ENCODE assay signal across 17 cellular contexts in the genomic region with DNA sequence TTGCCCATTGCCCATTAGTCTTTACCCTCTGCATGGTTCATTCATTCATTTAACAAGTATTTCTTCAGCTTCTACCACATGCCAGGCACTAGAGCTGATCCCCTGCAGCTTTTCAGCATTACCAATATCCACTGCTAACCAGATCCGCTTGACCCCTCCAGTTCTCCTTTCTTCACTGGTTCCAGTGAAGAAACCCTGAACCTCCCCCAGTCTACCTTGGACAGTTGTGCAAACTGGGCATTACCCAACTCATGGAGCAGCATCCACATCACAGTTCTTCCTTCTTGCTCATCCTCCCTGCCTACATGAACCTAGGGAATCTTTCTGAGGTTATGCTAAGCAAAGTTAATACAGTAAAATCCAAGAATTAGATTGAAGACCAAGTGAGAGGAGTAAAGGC.
"Had no signal": no experiment of that assay in that cellular context is flagged by ENCODE, and none has a peak within 500 bp of the region (broad histone marks: within the 10 kb centered on the region; RNA-seq: fewer than 3 reads in every experiment).

No MANE protein-coding gene starts in this region.

- H3K27ac Mint-ChIP-seq: activated naive CD4-positive, alpha-beta T cell treated with anti-CD3 and anti-CD28 coated beads, Interleukin-2, amount 10 ng/mL, durations not matched to agents 7 days and 5 days; stimulated activated naive B cell treated with anti-CD40 and anti-IgM and Interleukin-4, amounts not matched to agents 10 μg/mL and 1 μg/mL and 100 μg/mL, for 72 hours; T-helper 2 cell treated with Interferon-gamma antibody and Interleukin-4, amounts not matched to agents 5 μg/mL and 100 μg/mL, for 36 hours had no signal

- H3K9me3 Mint-ChIP-seq: central memory CD8-positive, alpha-beta T cell; stimulated activated naive B cell treated with anti-CD40 and anti-IgM and Interleukin-4, amounts not matched to agents 10 μg/mL and 1 μg/mL and 100 μg/mL, for 72 hours; T-helper 2 cell treated with Interferon-gamma antibody and Interleukin-4, amounts not matched to agents 5 μg/mL and 100 μg/mL, for 36 hours had no signal

- ATAC-seq: foreskin keratinocyte; stimulated activated naive B cell treated with anti-CD40 and anti-IgM and Interleukin-4, amounts not matched to agents 10 μg/mL and 1 μg/mL and 100 μg/mL, for 72 hours had no signal

- H3K27ac ChIP-seq: foreskin keratinocyte, parathyroid adenoma had no signal

- H3K36me3 Mint-ChIP-seq: activated naive CD4-positive, alpha-beta T cell treated with anti-CD3 and anti-CD28 coated beads, Interleukin-2, amount 10 ng/mL, durations not matched to agents 7 days and 5 days; brain; stimulated activated naive B cell treated with anti-CD40 and anti-IgM and Interleukin-4, amounts not matched to agents 10 μg/mL and 1 μg/mL and 100 μg/mL, for 72 hours had no signal

- H3K4me3 ChIP-seq: lung, tibial nerve had no signal

- DNase-seq: activated CD4-positive, alpha-beta T cell treated with anti-CD3 and anti-CD28 coated beads, Interleukin-2, amount 50 U/mL, for 4 hours; activated CD4-positive, CD25-positive, alpha-beta regulatory T cell treated with anti-CD3 and anti-CD28 coated beads, Interleukin-2, amount 50 U/mL, for 72 hours; activated naive CD4-positive, alpha-beta T cell treated with anti-CD3 and anti-CD28 coated beads, Interleukin-2, amount 10 ng/mL, durations not matched to agents 7 days and 5 days; activated T-cell treated with anti-CD3 and anti-CD28 coated beads for 4 hours; amygdala; cortex of kidney; effector CD8-positive, alpha-beta T cell; foreskin keratinocyte; midbrain; stimulated activated CD4-positive, alpha-beta T cell treated with anti-CD3 and anti-CD28 coated beads, Interleukin-4, amount 100 ng/mL, for 1 hour; stimulated activated naive B cell treated with anti-CD40 and anti-IgM and Interleukin-4, amounts not matched to agents 10 μg/mL and 1 μg/mL and 100 μg/mL, for 72 hours had no signal

- H3K4me3 Mint-ChIP-seq: activated naive CD4-positive, alpha-beta T cell treated with anti-CD3 and anti-CD28 coated beads, Interleukin-2, amount 10 ng/mL, durations not matched to agents 7 days and 5 days; brain; central memory CD8-positive, alpha-beta T cell; stimulated activated naive B cell treated with anti-CD40 and anti-IgM and Interleukin-4, amounts not matched to agents 10 μg/mL and 1 μg/mL and 100 μg/mL, for 72 hours; T-helper 2 cell treated with Interferon-gamma antibody and Interleukin-4, amounts not matched to agents 5 μg/mL and 100 μg/mL, for 36 hours had no signal

- H3K4me1 Mint-ChIP-seq: stimulated activated naive B cell treated with anti-CD40 and anti-IgM and Interleukin-4, amounts not matched to agents 10 μg/mL and 1 μg/mL and 100 μg/mL, for 72 hours had no signal

- H3K27me3 ChIP-seq: foreskin keratinocyte, tibial nerve had no signal
